In the genomic region with DNA sequence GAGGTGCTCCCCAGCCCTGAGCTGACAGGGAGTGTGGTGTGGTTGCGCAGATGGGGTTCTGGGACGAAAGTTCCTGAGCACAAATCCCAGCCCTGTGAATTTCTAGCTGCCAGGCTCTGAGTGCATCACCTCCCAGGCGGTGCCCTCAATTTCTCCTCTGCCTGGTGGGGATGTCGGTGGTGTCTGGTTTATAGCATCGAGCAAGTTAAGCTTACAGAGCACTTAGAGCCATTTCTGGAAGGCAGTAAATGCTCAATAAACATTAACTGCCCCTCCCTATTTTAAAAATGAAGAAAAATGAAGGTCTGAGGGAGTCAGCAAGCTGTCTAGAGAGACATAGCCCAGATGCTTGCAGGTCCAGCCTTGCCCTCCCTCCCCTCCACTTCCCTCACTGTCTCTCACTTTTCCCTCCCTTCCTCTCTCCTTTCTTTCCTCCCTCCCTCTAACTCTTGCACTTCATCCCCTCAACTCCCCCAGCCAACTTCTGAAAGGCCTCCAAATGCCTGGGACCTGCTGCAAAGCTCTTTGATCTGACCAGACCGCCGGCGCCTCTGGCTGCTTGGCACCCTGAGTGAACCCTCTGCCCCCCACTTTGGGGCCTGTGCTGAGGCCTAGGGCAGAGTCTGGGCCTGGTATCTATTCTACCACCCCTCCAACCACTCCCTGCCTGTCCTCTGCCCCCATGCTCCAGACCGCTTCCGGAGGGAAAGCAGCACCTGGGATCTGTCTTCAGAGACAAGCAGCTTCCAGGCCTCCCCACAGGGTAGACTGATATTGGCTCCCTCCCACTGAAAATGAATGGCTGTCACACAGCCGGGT, we compare ENCODE assay signal across 21 cellular contexts.
DNase-seq lines count a peak whose midpoint lies in the region; ATAC-seq and TF ChIP-seq lines count a peak whose summit lies in the region.
"Had no signal": no experiment of that assay in that cellular context is flagged by ENCODE, and none has a peak within 500 bp of the region (broad histone marks: within the 10 kb centered on the region; RNA-seq: fewer than 3 reads in every experiment).

No MANE protein-coding gene starts in this region.

- ATAC-seq in HG03025 (IDR thresholded peaks at IDR 0.05; ENCODE audit: low FRiP score, unreplicated experiment), result no peak
- ATAC-seq: left ventricle myocardium superior; naive thymus-derived CD4-positive, alpha-beta T cell had no signal

- no peak for TF ChIP-seq CTCF in colonic mucosa (IDR thresholded peaks at IDR 0.05)
- TF ChIP-seq CTCF in sigmoid colon (IDR thresholded peaks at IDR 0.05), result no peak

- H3K36me3 ChIP-seq in HUES64 (ENCODE audit: insufficient read depth, low read length), result no peaks in the 10 kb centered on the region
- H3K36me3 ChIP-seq in colonic mucosa, result no peaks in the 10 kb centered on the region
- no peaks in the 10 kb centered on the region for H3K36me3 ChIP-seq in mesodermal cell (ENCODE audit: control insufficient read depth, insufficient read depth, low read length)
- H3K36me3 ChIP-seq in sigmoid colon, result no peaks in the 10 kb centered on the region
- H3K36me3 ChIP-seq: brain microvascular endothelial cell, HAP-1, SJSA1 had no signal

- DNase-seq in colonic mucosa (peak; percentile 13), sigmoid colon (peak; percentile 87), NCI-H774 (lab: John Stamatoyannopoulos, UW) (no peak), midbrain (lab: John Stamatoyannopoulos, UW) (no peak), NCI-H82 (lab: John Stamatoyannopoulos, UW) (no peak)
- DNase-seq: activated CD4-positive, alpha-beta T cell treated with anti-CD3 and anti-CD28 coated beads for 48 hours; activated T-cell treated with anti-CD3 and anti-CD28 coated beads, Interleukin-2, amount 50 U/mL, for 1 hour; AML-193; brain microvascular endothelial cell; Calu3; effector CD4-positive, alpha-beta T cell; GDM1; left ventricle myocardium superior; naive thymus-derived CD4-positive, alpha-beta T cell; NCI-H187 treated with DMSO at 0.1 percent for 48 hours; stimulated activated CD4-positive, alpha-beta T cell treated with anti-CD3 and anti-CD28 coated beads, Interleukin-2, amount 100 ng/mL, for 48 hours had no signal

- H3K27ac ChIP-seq in HUES64 (ENCODE audit: low read depth, low read length) (0 out of 2 replicates have a peak overlapping the region, but pooled peaks have one; percentile 18), colonic mucosa (no peak overlapping the region), mesodermal cell (ENCODE audit: low read depth, low read length, severe bottlenecking) (peak overlapping the region; percentile 80), sigmoid colon (peak overlapping the region; percentile 27 to 90 (median 82))
- H3K27ac ChIP-seq: brain microvascular endothelial cell, SJSA1 had no signal

- peaks cover 15% of the 10 kb centered on the region; the same call in 1 of the 2 replicates for H3K4me1 ChIP-seq in HUES64 (ENCODE audit: insufficient read depth, low read length)
- no peaks in the 10 kb centered on the region for H3K4me1 ChIP-seq in colonic mucosa
- H3K4me1 ChIP-seq in mesodermal cell (ENCODE audit: control insufficient read depth, insufficient read depth, low read length, poor library complexity, severe bottlenecking), result peaks cover 3% of the 10 kb centered on the region
- peaks cover 0 to 38% (median 35%) of the 10 kb centered on the region in 4 donors for H3K4me1 ChIP-seq in sigmoid colon
- H3K4me1 ChIP-seq: HAP-1, SJSA1 had no signal

- H3K27me3 ChIP-seq in HUES64 (ENCODE audit: insufficient read depth, low read length) (no peaks in the 10 kb centered on the region), colonic mucosa (no peaks in the 10 kb centered on the region), sigmoid colon (no peaks in the 10 kb centered on the region)
- H3K27me3 ChIP-seq: brain microvascular endothelial cell, SJSA1 had no signal

- intact Hi-C loops in colonic mucosa (cut with DNase I), result no loop called here
- intact Hi-C loops in sigmoid colon (cut with DNase I), result loop anchor here (2.0 to 5.0 kb wide), 4 partner anchors 37 to 160 kb away; no protein-coding TSS in a partner anchor

- H3K4me3 ChIP-seq in HUES64 (ENCODE audit: low read length) (no peak overlapping the region), colonic mucosa (no peak overlapping the region), mesodermal cell (ENCODE audit: extremely low read depth, insufficient read depth, low read length, poor library complexity, severe bottlenecking) (no peak overlapping the region), sigmoid colon (no peak overlapping the region)
- H3K4me3 ChIP-seq: HAP-1, SJSA1 had no signal

- no peaks in the 10 kb centered on the region for H3K9me3 ChIP-seq in HUES64 (ENCODE audit: insufficient read depth, low read depth, low read length)
- H3K9me3 ChIP-seq in colonic mucosa, result no peaks in the 10 kb centered on the region
- peaks cover 3% of the 10 kb centered on the region for H3K9me3 ChIP-seq in mesodermal cell (ENCODE audit: control insufficient read depth, low read length)
- no peaks in the 10 kb centered on the region for H3K9me3 ChIP-seq in sigmoid colon
- H3K9me3 ChIP-seq: HAP-1, SJSA1 had no signal

- WGBS in HUES64, result 72% methylated on average over 10 of the region's 11 CpGs
- WGBS in mesodermal cell (ENCODE audit: insufficient coverage in 2 of 2), 2 experiments, result 65 to 68% methylated on average over 6 to 8 of the region's 11 CpGs
- WGBS in sigmoid colon, 2 donors, result 75 to 77% methylated on average over 11 of the region's 11 CpGs

- TF ChIP-seq POLR2A in sigmoid colon (IDR thresholded peaks at IDR 0.05), result no peak

- H3K9ac ChIP-seq in HUES64 (ENCODE audit: low read depth, low read length) (no peak overlapping the region), colonic mucosa (ENCODE audit: low read depth in 2 of 2, low read length in 2 of 2) (no peak overlapping the region)

- peak; percentile 34 to 81 (median 64) for TF ChIP-seq EP300 in sigmoid colon (IDR thresholded peaks at IDR 0.05)

Comparison
In these comparisons a context has a peak if more than half of its experiments do, and no peak if none do; other contexts are left out.
1. DNase-seq: peak in colonic mucosa (single experiment) and sigmoid colon (single experiment); none in NCI-H774 (single experiment), midbrain (single experiment) and NCI-H82 (single experiment).